In the genomic region with DNA sequence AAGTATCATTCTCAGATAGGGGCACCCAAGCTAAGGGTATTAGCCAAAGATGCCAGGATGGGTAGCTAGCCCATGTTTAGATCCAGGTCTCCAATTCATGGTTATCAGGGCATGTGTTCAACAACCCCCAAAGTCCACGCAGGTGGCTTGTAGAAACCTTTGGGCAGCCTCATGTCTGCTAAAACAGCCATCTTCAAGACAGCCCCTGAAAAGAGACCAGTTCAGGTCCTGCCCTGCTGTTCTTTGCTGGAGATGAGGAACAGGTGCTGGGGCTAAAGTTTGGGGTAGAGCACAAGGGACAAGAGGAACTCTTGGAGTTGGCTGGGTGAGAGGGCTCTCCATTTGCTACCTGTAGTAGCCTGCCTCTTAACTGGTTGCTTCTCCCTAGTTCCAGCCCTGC, we compare ENCODE assay signal across 18 cellular contexts. TPM values are rescaled to one million over a fixed set of nuclear protein-coding genes. Genes with fewer than 3 reads are reported as not detected.
DNase-seq lines count a peak whose midpoint lies in the region; ATAC-seq and TF ChIP-seq lines count a peak whose summit lies in the region.
"Had no signal": no experiment of that assay in that cellular context is flagged by ENCODE, and none has a peak within 500 bp of the region (broad histone marks: within the 10 kb centered on the region; RNA-seq: fewer than 3 reads in every experiment).

No MANE protein-coding gene starts in this region.

- peak overlapping the region; percentile 79 for H3K27ac Mint-ChIP-seq in activated CD8-positive, alpha-beta T cell treated with anti-CD3 and anti-CD28 coated beads for 36 hours
- peak overlapping the region; percentile 34 for H3K27ac Mint-ChIP-seq in stimulated activated naive B cell treated with anti-CD40 and anti-IgM and Interleukin-4, amounts not matched to agents 10 μg/mL and 1 μg/mL and 100 μg/mL, for 72 hours
- H3K27ac Mint-ChIP-seq: GM23338, nephron progenitor cell had no signal

- intact Hi-C loops in activated CD8-positive, alpha-beta T cell treated with anti-CD3 and anti-CD28 coated beads for 36 hours (cut with micrococcal nuclease) = no loop called here

- H3K27ac ChIP-seq in epithelial cell of prostate = peak overlapping the region; percentile 5
- H3K27ac ChIP-seq: lower lobe of right lung had no signal

- H3K36me3 Mint-ChIP-seq in activated CD8-positive, alpha-beta T cell treated with anti-CD3 and anti-CD28 coated beads for 36 hours (ENCODE audit: low read depth) = peaks cover 78% of the 10 kb centered on the region
- H3K36me3 Mint-ChIP-seq in stimulated activated naive B cell treated with anti-CD40 and anti-IgM and Interleukin-4, amounts not matched to agents 10 μg/mL and 1 μg/mL and 100 μg/mL, for 72 hours = peaks cover 44 to 59% of the 10 kb centered on the region in 2 donors

- peak; percentile 55 for DNase-seq in activated effector memory CD4-positive, alpha-beta T cell treated with anti-CD3 and anti-CD28 coated beads, Interleukin-2, amount 50 U/mL, for 16 hours
- DNase-seq in activated effector memory CD4-positive, alpha-beta T cell treated with Interleukin-2 at 50 U/mL for 16 hours = no peak
- DNase-seq in activated CD8-positive, alpha-beta T cell treated with anti-CD3 and anti-CD28 coated beads for 36 hours = no peak
- DNase-seq in epithelial cell of prostate (ENCODE audit: low read depth, low spot score) (no peak), cerebellar nuclear complex (lab: John Stamatoyannopoulos, UW) (no peak), KG1 (lab: John Stamatoyannopoulos, UW) (no peak), OCI-M2 (lab: John Stamatoyannopoulos, UW; ENCODE audit: unreplicated experiment) (no peak)
- DNase-seq in stimulated activated naive B cell treated with anti-CD40 and anti-IgM and Interleukin-4, amounts not matched to agents 10 μg/mL and 1 μg/mL and 100 μg/mL, for 72 hours = no peak
- DNase-seq: Karpas-422, lower lobe of right lung, NCI-H1105 treated with DMSO at 0.1 percent for 48 hours, NCI-H82, nephron progenitor cell, SK-N-SH, substantia nigra had no signal

- POLR2A ChIA-PET in activated CD8-positive, alpha-beta T cell treated with anti-CD3 and anti-CD28 coated beads for 36 hours (lab: Charles Lee) = interaction anchor here (1.0 to 33.3 kb wide), 5 partner anchors 8 to 27 kb away, joined by 4 to 949 read pairs (median 38); a partner anchor contains a TSS

- no peak overlapping the region for H3K4me3 Mint-ChIP-seq in activated CD8-positive, alpha-beta T cell treated with anti-CD3 and anti-CD28 coated beads for 36 hours
- H3K4me3 Mint-ChIP-seq in stimulated activated naive B cell treated with anti-CD40 and anti-IgM and Interleukin-4, amounts not matched to agents 10 μg/mL and 1 μg/mL and 100 μg/mL, for 72 hours = no peak overlapping the region
- H3K4me3 Mint-ChIP-seq: GM23338, nephron progenitor cell had no signal

- H3K27me3 Mint-ChIP-seq in activated CD8-positive, alpha-beta T cell treated with anti-CD3 and anti-CD28 coated beads for 36 hours = no peaks in the 10 kb centered on the region
- H3K27me3 Mint-ChIP-seq in stimulated activated naive B cell treated with anti-CD40 and anti-IgM and Interleukin-4, amounts not matched to agents 10 μg/mL and 1 μg/mL and 100 μg/mL, for 72 hours = no peaks in the 10 kb centered on the region

- no peak for ATAC-seq in activated CD8-positive, alpha-beta T cell treated with anti-CD3 and anti-CD28 coated beads for 36 hours
- ATAC-seq in stimulated activated naive B cell treated with anti-CD40 and anti-IgM and Interleukin-4, amounts not matched to agents 10 μg/mL and 1 μg/mL and 100 μg/mL, for 72 hours (replicated peaks) = no peak
- ATAC-seq: GM23338, lower lobe of right lung, Panc1 had no signal

- peaks cover 73% of the 10 kb centered on the region for H3K4me1 Mint-ChIP-seq in activated CD8-positive, alpha-beta T cell treated with anti-CD3 and anti-CD28 coated beads for 36 hours (ENCODE audit: low read depth)
- peaks cover 41 to 80% of the 10 kb centered on the region in 2 donors for H3K4me1 Mint-ChIP-seq in stimulated activated naive B cell treated with anti-CD40 and anti-IgM and Interleukin-4, amounts not matched to agents 10 μg/mL and 1 μg/mL and 100 μg/mL, for 72 hours

- no peak for TF ChIP-seq CTCF in activated CD8-positive, alpha-beta T cell treated with anti-CD3 and anti-CD28 coated beads for 36 hours (IDR thresholded peaks at IDR 0.05)

- H3K9me3 Mint-ChIP-seq in activated CD8-positive, alpha-beta T cell treated with anti-CD3 and anti-CD28 coated beads for 36 hours = no peaks in the 10 kb centered on the region
- H3K9me3 Mint-ChIP-seq in stimulated activated naive B cell treated with anti-CD40 and anti-IgM and Interleukin-4, amounts not matched to agents 10 μg/mL and 1 μg/mL and 100 μg/mL, for 72 hours = peaks cover 0 to 1% of the 10 kb centered on the region in 2 donors
- H3K9me3 Mint-ChIP-seq: GM23338, nephron progenitor cell had no signal

- CTCF ChIA-PET in activated CD8-positive, alpha-beta T cell treated with anti-CD3 and anti-CD28 coated beads for 36 hours (lab: Charles Lee) = interaction anchor here (1.1 to 3.9 kb wide), 4 partner anchors 18 to 41 kb away, joined by 3 to 21 read pairs (median 4); no protein-coding TSS in a partner anchor

RNA-seq across cellular contexts. Expression of a gene that starts 4.6 kb away (rescaled TPM):
- total RNA-seq in activated CD8-positive, alpha-beta T cell treated with anti-CD3 and anti-CD28 coated beads for 36 hours = 100 to 1,000 TPM in 1 of 2 experiments, 10 to 100 TPM in 1; 94.3 to 100 TPM

RNA-seq across cellular contexts. Expression of a gene that starts 11.2 kb away (rescaled TPM):
- 100 to 1,000 TPM; 137 TPM for total RNA-seq in activated CD8-positive, alpha-beta T cell treated with anti-CD3 and anti-CD28 coated beads for 36 hours

RNA-seq across cellular contexts. Expression of a gene that starts 24.7 kb away (rescaled TPM):
- 1 to 10 TPM; 2.0 TPM for total RNA-seq in activated CD8-positive, alpha-beta T cell treated with anti-CD3 and anti-CD28 coated beads for 36 hours
- total RNA-seq: endothelial cell of umbilical vein, GM23338 had no signal

RNA-seq across cellular contexts. Expression of a gene that starts 28.3 kb away (rescaled TPM):
- total RNA-seq in activated CD8-positive, alpha-beta T cell treated with anti-CD3 and anti-CD28 coated beads for 36 hours = 100 to 1,000 TPM; 103 to 105 TPM

RNA-seq across cellular contexts. Expression of a gene that starts 37.5 kb away (rescaled TPM):
- total RNA-seq in activated CD8-positive, alpha-beta T cell treated with anti-CD3 and anti-CD28 coated beads for 36 hours = 10 to 100 TPM; 21.6 to 21.9 TPM
